ENCODE assay signal across 8 cellular contexts in the genomic region with DNA sequence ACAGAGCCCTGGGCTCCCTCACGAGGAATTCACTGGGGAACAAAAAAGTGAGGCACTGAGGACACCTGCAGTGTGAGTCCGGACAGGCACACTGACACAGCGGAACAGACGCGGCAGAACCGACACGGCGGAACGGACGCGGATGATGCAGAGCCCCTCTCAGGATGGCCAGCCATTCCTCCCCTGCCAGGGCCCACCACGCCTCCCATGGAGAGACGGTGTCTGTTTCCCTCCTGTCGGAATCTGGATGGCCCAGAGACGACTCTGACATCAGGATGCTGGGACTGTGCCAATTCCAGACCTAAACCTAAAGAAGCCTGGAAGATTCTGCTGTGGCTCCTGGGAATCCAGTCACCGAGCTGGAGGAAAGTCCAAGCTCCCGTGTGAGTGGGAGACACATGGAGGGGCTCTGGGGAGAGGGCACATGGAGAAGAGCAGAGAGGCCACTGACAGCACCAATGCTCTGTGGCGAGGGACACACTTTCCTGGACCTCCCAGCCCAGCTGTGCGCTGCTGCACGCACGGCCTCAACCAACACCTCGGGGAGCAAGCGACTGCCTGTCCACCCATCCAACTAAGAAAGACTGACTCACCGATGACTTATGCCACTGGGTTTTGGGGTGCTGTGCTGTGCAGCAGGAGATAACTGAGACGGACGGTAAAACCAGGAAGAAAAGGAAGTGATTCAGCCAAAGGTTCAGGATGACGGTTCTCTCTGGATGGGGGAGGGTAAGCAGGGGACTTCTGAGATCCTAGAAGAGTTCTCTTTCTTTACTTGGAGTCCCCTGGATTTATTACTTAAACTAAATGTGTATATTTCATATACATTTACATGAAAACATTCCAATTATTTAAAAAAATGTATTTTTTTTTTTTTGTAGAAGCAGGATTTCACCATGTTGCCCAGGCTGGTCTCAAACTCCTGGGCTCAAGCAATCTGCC. TPM values are rescaled to one million over a fixed set of nuclear protein-coding genes. Genes with fewer than 3 reads are reported as not detected.
A peak's percentile ranks its signal among the peaks of the same experiment; 100 is the strongest.
DNase-seq lines count a peak whose midpoint lies in the region; ATAC-seq and TF ChIP-seq lines count a peak whose summit lies in the region.

No MANE protein-coding gene starts in this region.

- no peak overlapping the region for H3K4me3 Mint-ChIP-seq in activated naive CD4-positive, alpha-beta T cell treated with anti-CD3 and anti-CD28 coated beads, Interleukin-2, amount 10 ng/mL, durations not matched to agents 7 days and 5 days
- no peak overlapping the region for H3K4me3 Mint-ChIP-seq in WTC11

- H3K9me3 ChIP-seq in thoracic aorta = no peaks in the 10 kb centered on the region

- peaks cover 77% of the 10 kb centered on the region for H3K4me1 Mint-ChIP-seq in activated naive CD4-positive, alpha-beta T cell treated with anti-CD3 and anti-CD28 coated beads, Interleukin-2, amount 10 ng/mL, durations not matched to agents 7 days and 5 days
- H3K4me1 Mint-ChIP-seq in WTC11 = peaks cover 68% of the 10 kb centered on the region

- peaks cover 22% of the 10 kb centered on the region for H3K36me3 Mint-ChIP-seq in activated naive CD4-positive, alpha-beta T cell treated with anti-CD3 and anti-CD28 coated beads, Interleukin-2, amount 10 ng/mL, durations not matched to agents 7 days and 5 days
- peaks cover 5% of the 10 kb centered on the region for H3K36me3 Mint-ChIP-seq in WTC11

- no peak overlapping the region for H3K4me3 ChIP-seq in thoracic aorta

- H3K27ac Mint-ChIP-seq in activated naive CD4-positive, alpha-beta T cell treated with anti-CD3 and anti-CD28 coated beads, Interleukin-2, amount 10 ng/mL, durations not matched to agents 7 days and 5 days = peak overlapping the region; percentile 17
- peak overlapping the region; percentile 86 for H3K27ac Mint-ChIP-seq in WTC11

- no peaks in the 10 kb centered on the region for H3K36me3 ChIP-seq in thoracic aorta

- no peak for DNase-seq in activated naive CD4-positive, alpha-beta T cell treated with anti-CD3 and anti-CD28 coated beads, Interleukin-2, amount 10 ng/mL, durations not matched to agents 7 days and 5 days
- no peak for DNase-seq in activated naive CD4-positive, alpha-beta T cell (lab: John Stamatoyannopoulos, UW)
- no peak for DNase-seq in WTC11 (ENCODE audit: low spot score)
- DNase-seq in glomerular visceral epithelial cell (ENCODE audit: extremely low spot score) = peak; percentile 95
- DNase-seq in thoracic aorta (ENCODE audit: low spot score) = no peak
- no peak for DNase-seq in effector CD8-positive, alpha-beta T cell (lab: John Stamatoyannopoulos, UW)
- no peak for DNase-seq in NCI-H2107 treated with DMSO at 0.1 percent for 48 hours (lab: John Stamatoyannopoulos, UW; ENCODE audit: unreplicated experiment)

- H3K27me3 ChIP-seq in thoracic aorta (replicated peaks; ENCODE audit: insufficient read depth) = no peaks in the 10 kb centered on the region

- no peak for ATAC-seq in WTC11
- ATAC-seq in thoracic aorta (ENCODE audit: insufficient number of reproducible peaks, low FRiP score, low read depth) = no peak
- no peak for ATAC-seq in HG03342 (IDR thresholded peaks at IDR 0.05; ENCODE audit: unreplicated experiment)

- POLR2A ChIA-PET in WTC11 (lab: Charles Lee) = no interaction called here

- CTCF ChIA-PET in activated naive CD4-positive, alpha-beta T cell treated with anti-CD3 and anti-CD28 coated beads, Interleukin-2, amount 10 ng/mL, durations not matched to agents 7 days and 5 days (lab: Charles Lee) = interaction anchor here (1.8 kb wide), 1 partner anchor 157 kb away, joined by 5 read pairs; no protein-coding TSS in a partner anchor
- CTCF ChIA-PET in WTC11 (lab: Charles Lee) = interaction anchor here (1.0 to 3.2 kb wide), 8 partner anchors 9 to 161 kb away, joined by 3 to 19 read pairs (median 6); a partner anchor contains a TSS

- peaks cover 62 to 92% of the 10 kb centered on the region in 2 donors for H3K4me1 ChIP-seq in thoracic aorta (ENCODE audit: control insufficient read depth in 1 of 2, low read depth in 2 of 2)

- no peaks in the 10 kb centered on the region for H3K9me3 Mint-ChIP-seq in activated naive CD4-positive, alpha-beta T cell treated with anti-CD3 and anti-CD28 coated beads, Interleukin-2, amount 10 ng/mL, durations not matched to agents 7 days and 5 days
- H3K9me3 Mint-ChIP-seq in WTC11 = no peaks in the 10 kb centered on the region

- peak overlapping the region; percentile 98 to 99 for H3K27ac ChIP-seq in thoracic aorta

- H3K27me3 Mint-ChIP-seq in activated naive CD4-positive, alpha-beta T cell treated with anti-CD3 and anti-CD28 coated beads, Interleukin-2, amount 10 ng/mL, durations not matched to agents 7 days and 5 days = no peaks in the 10 kb centered on the region
- H3K27me3 Mint-ChIP-seq in WTC11 (ENCODE audit: low read depth) = no peaks in the 10 kb centered on the region

- no peak for TF ChIP-seq CTCF in WTC11 (IDR thresholded peaks at IDR 0.05)
- no peak for TF ChIP-seq CTCF in thoracic aorta (IDR thresholded peaks at IDR 0.05)

TF ChIP-seq in WTC11, 78 proteins besides CTCF, POLR2A, EP300 and RAD21:
- TF ChIP-seq JAZF1 (CRISPR knock-in tag; IDR thresholded peaks at IDR 0.05) (no peak), FOXP1 (CRISPR knock-in tag; IDR thresholded peaks at IDR 0.05; ENCODE audit: borderline replicate concordance) (no peak), HMGA2 (CRISPR knock-in tag; IDR thresholded peaks at IDR 0.05) (no peak), ZNF317 (CRISPR knock-in tag; IDR thresholded peaks at IDR 0.05; ENCODE audit: borderline replicate concordance, low read depth) (no peak), NFE2L1 (CRISPR knock-in tag; IDR thresholded peaks at IDR 0.05) (no peak), SP1 (CRISPR knock-in tag; conservative IDR thresholded peaks at IDR 0.05) (no peak), KAT7 (CRISPR knock-in tag; IDR thresholded peaks at IDR 0.05; ENCODE audit: borderline replicate concordance) (no peak), CREB1 (CRISPR knock-in tag; IDR thresholded peaks at IDR 0.05) (no peak), EMX1 (CRISPR knock-in tag; IDR thresholded peaks at IDR 0.05) (no peak), ZNF423 (CRISPR knock-in tag; IDR thresholded peaks at IDR 0.05) (no peak), NFYB (CRISPR knock-in tag; conservative IDR thresholded peaks at IDR 0.05; ENCODE audit: low read depth) (no peak), MYBL2 (CRISPR knock-in tag; IDR thresholded peaks at IDR 0.05) (no peak)
- TF ChIP-seq, protein P1, sequence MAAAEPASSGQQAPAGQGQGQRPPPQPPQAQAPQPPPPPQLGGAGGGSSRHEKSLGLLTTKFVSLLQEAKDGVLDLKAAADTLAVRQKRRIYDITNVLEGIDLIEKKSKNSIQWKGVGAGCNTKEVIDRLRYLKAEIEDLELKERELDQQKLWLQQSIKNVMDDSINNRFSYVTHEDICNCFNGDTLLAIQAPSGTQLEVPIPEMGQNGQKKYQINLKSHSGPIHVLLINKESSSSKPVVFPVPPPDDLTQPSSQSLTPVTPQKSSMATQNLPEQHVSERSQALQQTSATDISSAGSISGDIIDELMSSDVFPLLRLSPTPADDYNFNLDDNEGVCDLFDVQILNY (CRISPR knock-in tag; IDR thresholded peaks at IDR 0.05) = no peak
- TF ChIP-seq, protein P2, sequence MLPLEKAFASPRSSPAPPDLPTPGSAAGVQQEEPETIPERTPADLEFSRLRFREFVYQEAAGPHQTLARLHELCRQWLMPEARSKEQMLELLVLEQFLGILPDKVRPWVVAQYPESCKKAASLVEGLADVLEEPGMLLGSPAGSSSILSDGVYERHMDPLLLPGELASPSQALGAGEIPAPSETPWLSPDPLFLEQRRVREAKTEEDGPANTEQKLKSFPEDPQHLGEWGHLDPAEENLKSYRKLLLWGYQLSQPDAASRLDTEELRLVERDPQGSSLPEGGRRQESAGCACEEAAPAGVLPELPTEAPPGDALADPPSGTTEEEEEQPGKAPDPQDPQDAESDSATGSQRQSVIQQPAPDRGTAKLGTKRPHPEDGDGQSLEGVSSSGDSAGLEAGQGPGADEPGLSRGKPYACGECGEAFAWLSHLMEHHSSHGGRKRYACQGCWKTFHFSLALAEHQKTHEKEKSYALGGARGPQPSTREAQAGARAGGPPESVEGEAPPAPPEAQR (CRISPR knock-in tag; IDR thresholded peaks at IDR 0.05) = no peak
- TF ChIP-seq, protein P3, sequence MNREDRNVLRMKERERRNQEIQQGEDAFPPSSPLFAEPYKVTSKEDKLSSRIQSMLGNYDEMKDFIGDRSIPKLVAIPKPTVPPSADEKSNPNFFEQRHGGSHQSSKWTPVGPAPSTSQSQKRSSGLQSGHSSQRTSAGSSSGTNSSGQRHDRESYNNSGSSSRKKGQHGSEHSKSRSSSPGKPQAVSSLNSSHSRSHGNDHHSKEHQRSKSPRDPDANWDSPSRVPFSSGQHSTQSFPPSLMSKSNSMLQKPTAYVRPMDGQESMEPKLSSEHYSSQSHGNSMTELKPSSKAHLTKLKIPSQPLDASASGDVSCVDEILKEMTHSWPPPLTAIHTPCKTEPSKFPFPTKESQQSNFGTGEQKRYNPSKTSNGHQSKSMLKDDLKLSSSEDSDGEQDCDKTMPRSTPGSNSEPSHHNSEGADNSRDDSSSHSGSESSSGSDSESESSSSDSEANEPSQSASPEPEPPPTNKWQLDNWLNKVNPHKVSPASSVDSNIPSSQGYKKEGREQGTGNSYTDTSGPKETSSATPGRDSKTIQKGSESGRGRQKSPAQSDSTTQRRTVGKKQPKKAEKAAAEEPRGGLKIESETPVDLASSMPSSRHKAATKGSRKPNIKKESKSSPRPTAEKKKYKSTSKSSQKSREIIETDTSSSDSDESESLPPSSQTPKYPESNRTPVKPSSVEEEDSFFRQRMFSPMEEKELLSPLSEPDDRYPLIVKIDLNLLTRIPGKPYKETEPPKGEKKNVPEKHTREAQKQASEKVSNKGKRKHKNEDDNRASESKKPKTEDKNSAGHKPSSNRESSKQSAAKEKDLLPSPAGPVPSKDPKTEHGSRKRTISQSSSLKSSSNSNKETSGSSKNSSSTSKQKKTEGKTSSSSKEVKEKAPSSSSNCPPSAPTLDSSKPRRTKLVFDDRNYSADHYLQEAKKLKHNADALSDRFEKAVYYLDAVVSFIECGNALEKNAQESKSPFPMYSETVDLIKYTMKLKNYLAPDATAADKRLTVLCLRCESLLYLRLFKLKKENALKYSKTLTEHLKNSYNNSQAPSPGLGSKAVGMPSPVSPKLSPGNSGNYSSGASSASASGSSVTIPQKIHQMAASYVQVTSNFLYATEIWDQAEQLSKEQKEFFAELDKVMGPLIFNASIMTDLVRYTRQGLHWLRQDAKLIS (CRISPR knock-in tag; IDR thresholded peaks at IDR 0.05; ENCODE audit: borderline replicate concordance) = no peak
TF ChIP-seq in WTC11: peak in this region for 0.

RNA-seq across cellular contexts. Expression of a gene that starts 23.3 kb away (rescaled TPM):
- total RNA-seq in WTC11 (2021) = 27.6 to 32.0 TPM (median 27.9 TPM) in 3 replicates
- total RNA-seq in thoracic aorta = 10 to 100 TPM; 42.9 to 46.5 TPM

RNA-seq across cellular contexts. Expression of a gene that starts 51.4 kb away (rescaled TPM):
- 0.11 TPM in 1 of 3 replicates, not detected in the others for total RNA-seq in WTC11 (2021)
- not detected for total RNA-seq in thoracic aorta
